ENCODE assay signal across 22 cellular contexts in genomic region chr9:117135481-117135880, GRCh38.
"Had no signal": no experiment of that assay in that cellular context is flagged by ENCODE, and none has a peak within 500 bp of the region (broad histone marks: within the 10 kb centered on the region; RNA-seq: fewer than 3 reads in every experiment).

No MANE protein-coding gene starts in this region.

- H3K9me3 Mint-ChIP-seq: nephron had no signal

- H3K4me1 Mint-ChIP-seq: naive B cell; nephron; stimulated activated naive B cell treated with anti-CD40 and anti-IgM and Interleukin-4, amounts not matched to agents 10 μg/mL and 1 μg/mL and 100 μg/mL, for 72 hours; stimulated activated naive CD8-positive, alpha-beta T cell treated with anti-CD3 and anti-CD28 coated beads, Interleukin-15, amount 100 ng/mL, for 72 hours had no signal

- H3K27me3 Mint-ChIP-seq: effector memory CD8-positive, alpha-beta T cell; stimulated activated naive B cell treated with anti-CD40 and anti-IgM and Interleukin-4, amounts not matched to agents 10 μg/mL and 1 μg/mL and 100 μg/mL, for 72 hours; stimulated activated naive CD8-positive, alpha-beta T cell treated with anti-CD3 and anti-CD28 coated beads, Interleukin-15, amount 100 ng/mL, for 72 hours had no signal

- H3K4me3 ChIP-seq: esophagus muscularis mucosa, gastrocnemius medialis, hepatocyte, right atrium auricular region, sigmoid colon, skin epidermis, thoracic aorta had no signal

- H3K4me3 Mint-ChIP-seq: effector memory CD8-positive, alpha-beta T cell; naive B cell; nephron; stimulated activated naive B cell treated with anti-CD40 and anti-IgM and Interleukin-4, amounts not matched to agents 10 μg/mL and 1 μg/mL and 100 μg/mL, for 72 hours; stimulated activated naive CD8-positive, alpha-beta T cell treated with anti-CD3 and anti-CD28 coated beads, Interleukin-15, amount 100 ng/mL, for 72 hours had no signal

- H3K36me3 Mint-ChIP-seq: naive B cell; stimulated activated naive B cell treated with anti-CD40 and anti-IgM and Interleukin-4, amounts not matched to agents 10 μg/mL and 1 μg/mL and 100 μg/mL, for 72 hours had no signal

- H3K27ac Mint-ChIP-seq: effector memory CD8-positive, alpha-beta T cell; nephron; stimulated activated naive B cell treated with anti-CD40 and anti-IgM and Interleukin-4, amounts not matched to agents 10 μg/mL and 1 μg/mL and 100 μg/mL, for 72 hours; stimulated activated naive CD8-positive, alpha-beta T cell treated with anti-CD3 and anti-CD28 coated beads, Interleukin-15, amount 100 ng/mL, for 72 hours had no signal

- H2AFZ ChIP-seq: hepatocyte had no signal

- ATAC-seq: effector memory CD8-positive, alpha-beta T cell; left cardiac atrium; left ventricle myocardium superior; stimulated activated naive B cell treated with anti-CD40 and anti-IgM and Interleukin-4, amounts not matched to agents 10 μg/mL and 1 μg/mL and 100 μg/mL, for 72 hours; stimulated activated naive CD8-positive, alpha-beta T cell treated with anti-CD3 and anti-CD28 coated beads, Interleukin-15, amount 100 ng/mL, for 72 hours had no signal

- H3K27me3 ChIP-seq: esophagus muscularis mucosa, gastrocnemius medialis, right atrium auricular region, sigmoid colon had no signal

- H3K4me1 ChIP-seq: esophagus muscularis mucosa, gastrocnemius medialis, right atrium auricular region, sigmoid colon had no signal

- DNase-seq: effector memory CD8-positive, alpha-beta T cell; gastrocnemius medialis; kidney; left cardiac atrium; left ventricle myocardium superior; mesendoderm; naive B cell; posterior cingulate gyrus; sigmoid colon; stimulated activated CD4-positive, alpha-beta T cell treated with anti-CD3 and anti-CD28 coated beads, Interleukin-2, amount 100 ng/mL, for 24 hours; stimulated activated CD4-positive, alpha-beta T cell treated with anti-CD3 and anti-CD28 coated beads, Interleukin-4, amount 100 ng/mL, for 4 hours; stimulated activated naive B cell treated with anti-CD40 and anti-IgM and Interleukin-4, amounts not matched to agents 10 μg/mL and 1 μg/mL and 100 μg/mL, for 72 hours; stimulated activated naive CD8-positive, alpha-beta T cell treated with anti-CD3 and anti-CD28 coated beads, Interleukin-15, amount 100 ng/mL, for 72 hours; substantia nigra; trophoblast cell had no signal

- H3K4me2 ChIP-seq: hepatocyte had no signal

- H3K27ac ChIP-seq: epithelial cell of prostate, esophagus muscularis mucosa, gastrocnemius medialis, hepatocyte, right atrium auricular region, sigmoid colon, skin epidermis, thoracic aorta had no signal

- H3K9me3 ChIP-seq: esophagus muscularis mucosa, gastrocnemius medialis, right atrium auricular region, sigmoid colon, thoracic aorta had no signal

- H3K36me3 ChIP-seq: esophagus muscularis mucosa, gastrocnemius medialis, right atrium auricular region, sigmoid colon, thoracic aorta had no signal
